In the genomic region with DNA sequence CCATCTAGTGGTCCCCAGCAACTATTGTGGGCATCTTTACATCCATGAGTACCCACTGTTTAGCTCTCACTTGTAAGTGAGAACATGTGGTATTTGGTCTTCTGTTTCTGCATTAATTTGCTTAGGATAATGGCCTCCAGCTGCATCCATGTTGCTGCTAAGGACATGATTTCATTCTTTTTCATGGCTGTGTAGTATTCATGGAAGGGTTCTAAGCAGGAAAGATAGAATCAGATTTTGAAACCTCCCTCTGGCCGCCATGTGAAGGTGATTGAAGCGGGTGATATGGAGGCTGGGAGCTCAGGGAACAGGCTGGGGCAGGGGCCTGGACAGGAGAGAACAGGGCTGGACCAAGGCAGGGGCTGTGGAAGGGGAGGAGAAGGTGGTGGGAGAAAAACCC, we compare ENCODE assay signal across 1 cellular context.
TF ChIP-seq lines count a peak whose summit lies in the region.

No MANE protein-coding gene starts in this region.

TF ChIP-seq in IMR-90, 13 proteins besides CTCF, POLR2A, EP300 and RAD21:
- no peak for TF ChIP-seq SMC3 (IDR thresholded peaks at IDR 0.05; ENCODE audit: low read depth, low read length)
- no peak for TF ChIP-seq MAZ (IDR thresholded peaks at IDR 0.05; ENCODE audit: borderline replicate concordance, low read depth, low read length)
- no peak for TF ChIP-seq NFE2L2 (IDR thresholded peaks at IDR 0.05; ENCODE audit: low read depth, low read length)
- TF ChIP-seq, protein P1, sequence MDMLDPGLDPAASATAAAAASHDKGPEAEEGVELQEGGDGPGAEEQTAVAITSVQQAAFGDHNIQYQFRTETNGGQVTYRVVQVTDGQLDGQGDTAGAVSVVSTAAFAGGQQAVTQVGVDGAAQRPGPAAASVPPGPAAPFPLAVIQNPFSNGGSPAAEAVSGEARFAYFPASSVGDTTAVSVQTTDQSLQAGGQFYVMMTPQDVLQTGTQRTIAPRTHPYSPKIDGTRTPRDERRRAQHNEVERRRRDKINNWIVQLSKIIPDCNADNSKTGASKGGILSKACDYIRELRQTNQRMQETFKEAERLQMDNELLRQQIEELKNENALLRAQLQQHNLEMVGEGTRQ (IDR thresholded peaks at IDR 0.05; ENCODE audit: low read depth, low read length), result no peak
- TF ChIP-seq MXI1 (IDR thresholded peaks at IDR 0.05; ENCODE audit: borderline replicate concordance, low read depth, low read length), result no peak
- no peak for TF ChIP-seq RFX5 (IDR thresholded peaks at IDR 0.05; ENCODE audit: low read depth, low read length)
- TF ChIP-seq, protein P2, sequence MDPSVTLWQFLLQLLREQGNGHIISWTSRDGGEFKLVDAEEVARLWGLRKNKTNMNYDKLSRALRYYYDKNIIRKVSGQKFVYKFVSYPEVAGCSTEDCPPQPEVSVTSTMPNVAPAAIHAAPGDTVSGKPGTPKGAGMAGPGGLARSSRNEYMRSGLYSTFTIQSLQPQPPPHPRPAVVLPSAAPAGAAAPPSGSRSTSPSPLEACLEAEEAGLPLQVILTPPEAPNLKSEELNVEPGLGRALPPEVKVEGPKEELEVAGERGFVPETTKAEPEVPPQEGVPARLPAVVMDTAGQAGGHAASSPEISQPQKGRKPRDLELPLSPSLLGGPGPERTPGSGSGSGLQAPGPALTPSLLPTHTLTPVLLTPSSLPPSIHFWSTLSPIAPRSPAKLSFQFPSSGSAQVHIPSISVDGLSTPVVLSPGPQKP (IDR thresholded peaks at IDR 0.05; ENCODE audit: borderline replicate concordance, low read depth, low read length), result no peak
- no peak for TF ChIP-seq RCOR1 (IDR thresholded peaks at IDR 0.05; ENCODE audit: insufficient replicate concordance, low read length)
- TF ChIP-seq CHD1 (IDR thresholded peaks at IDR 0.05; ENCODE audit: low read depth, low read length), result no peak
- TF ChIP-seq BHLHE40 (IDR thresholded peaks at IDR 0.05; ENCODE audit: low read depth, low read length), result no peak
- no peak for TF ChIP-seq CEBPB (IDR thresholded peaks at IDR 0.05; ENCODE audit: low read depth, low read length)
- no peak for TF ChIP-seq MAFK (IDR thresholded peaks at IDR 0.05; ENCODE audit: low read depth, low read length)
- no peak for TF ChIP-seq FOS (IDR thresholded peaks at IDR 0.05; ENCODE audit: low read depth, low read length)
TF ChIP-seq in IMR-90: peak in this region for 0.
